ENCODE assay signal across 8 cellular contexts in genomic region chr4:113636877-113637276, GRCh38.
DNase-seq lines count a peak whose midpoint lies in the region; ATAC-seq and TF ChIP-seq lines count a peak whose summit lies in the region.

No MANE protein-coding gene starts in this region.

- H3K4ac ChIP-seq in mesendoderm (ENCODE audit: low read depth, low read length) = no peak overlapping the region

- no peak overlapping the region for H3K27ac ChIP-seq in mesendoderm (ENCODE audit: low read depth, low read length)

- no peaks in the 10 kb centered on the region for H3K9me3 ChIP-seq in Loucy (ENCODE audit: insufficient read depth, low read depth, low read length)

- H3K56ac ChIP-seq in mesendoderm (ENCODE audit: low read length) = no peak overlapping the region

- peaks cover 33% of the 10 kb centered on the region for H3K36me3 Mint-ChIP-seq in activated T-helper 2 cell treated with anti-CD3 and anti-CD28 coated beads, Interferon-gamma antibody, Interleukin-2, Interleukin-4, amounts not matched to agents 10 μg/mL and 5 μg/mL and 100 μg/mL, durations not matched to agents 14 hours and 24 hours and 36 hours (ENCODE audit: low read depth)

- no peak overlapping the region for H2BK5ac ChIP-seq in mesendoderm (ENCODE audit: low read length)

- H3F3A ChIP-seq in Loucy (ENCODE audit: low read depth) = peaks cover 2% of the 10 kb centered on the region; the same call in 1 of the 2 replicates

- no peak overlapping the region for H2AK5ac ChIP-seq in mesendoderm (ENCODE audit: low read length)

- H3K4me1 ChIP-seq in Loucy (ENCODE audit: insufficient read depth, low read length, poor library complexity, severe bottlenecking) (peaks cover 65% of the 10 kb centered on the region), mesendoderm (ENCODE audit: control insufficient read depth, low read depth, low read length) (peaks cover 3% of the 10 kb centered on the region)

- H3K9ac ChIP-seq in Loucy (ENCODE audit: low read depth, low read length, poor library complexity, severe bottlenecking) (peak overlapping the region; percentile 42), mesendoderm (ENCODE audit: low read length) (no peak overlapping the region)

- intact Hi-C loops in activated T-helper 2 cell treated with anti-CD3 and anti-CD28 coated beads, Interferon-gamma antibody, Interleukin-2, Interleukin-4, amounts not matched to agents 10 μg/mL and 5 μg/mL and 100 μg/mL, durations not matched to agents 14 hours and 24 hours and 36 hours (cut with micrococcal nuclease) = loop anchor here (1.0 kb wide), 4 partner anchors 10 to 125 kb away; no protein-coding TSS in a partner anchor

- H3K4me3 Mint-ChIP-seq in activated T-helper 2 cell treated with anti-CD3 and anti-CD28 coated beads, Interferon-gamma antibody, Interleukin-2, Interleukin-4, amounts not matched to agents 10 μg/mL and 5 μg/mL and 100 μg/mL, durations not matched to agents 14 hours and 24 hours and 36 hours (ENCODE audit: low read depth) = peak overlapping the region; percentile 45

- no peaks in the 10 kb centered on the region for H3K9me3 Mint-ChIP-seq in activated T-helper 2 cell treated with anti-CD3 and anti-CD28 coated beads, Interferon-gamma antibody, Interleukin-2, Interleukin-4, amounts not matched to agents 10 μg/mL and 5 μg/mL and 100 μg/mL, durations not matched to agents 14 hours and 24 hours and 36 hours

- H3K23ac ChIP-seq in mesendoderm (ENCODE audit: low read length) = no peak overlapping the region

- no peak for TF ChIP-seq CTCF in Loucy (conservative IDR thresholded peaks at IDR 0.05; ENCODE audit: low read length)
- no peak for TF ChIP-seq CTCF in GM20000 (IDR thresholded peaks at IDR 0.05; ENCODE audit: extremely low read depth, missing control alignments)

- no peak overlapping the region for H2BK120ac ChIP-seq in mesendoderm (ENCODE audit: low read depth, low read length)

- no peak overlapping the region for H3K18ac ChIP-seq in mesendoderm (ENCODE audit: low read length)

- peak overlapping the region; percentile 81 for H3K4me2 ChIP-seq in Loucy (ENCODE audit: low read depth, low read length, poor library complexity, severe bottlenecking)
- no peak overlapping the region for H3K4me2 ChIP-seq in mesendoderm (ENCODE audit: low read length)

- H3K36me3 ChIP-seq in Loucy (ENCODE audit: insufficient read depth, low read length) = no peaks in the 10 kb centered on the region
- H3K36me3 ChIP-seq in mesendoderm (ENCODE audit: control insufficient read depth, insufficient read depth, low read length) = no peaks in the 10 kb centered on the region

- H3K27me3 Mint-ChIP-seq in activated T-helper 2 cell treated with anti-CD3 and anti-CD28 coated beads, Interferon-gamma antibody, Interleukin-2, Interleukin-4, amounts not matched to agents 10 μg/mL and 5 μg/mL and 100 μg/mL, durations not matched to agents 14 hours and 24 hours and 36 hours (ENCODE audit: low read depth) = no peaks in the 10 kb centered on the region

- H3K79me2 ChIP-seq in Loucy (ENCODE audit: insufficient read depth, low read length) = peaks cover 23% of the 10 kb centered on the region; the same call in 1 of the 2 replicates
- H3K79me2 ChIP-seq in mesendoderm (ENCODE audit: control insufficient read depth, insufficient read depth, low read length) = no peaks in the 10 kb centered on the region

- H3K9me2 ChIP-seq in Loucy (replicated peaks; ENCODE audit: low read depth, low read length) = no peaks in the 10 kb centered on the region

- H2BK15ac ChIP-seq in mesendoderm (replicated peaks; ENCODE audit: low read depth) = no peak overlapping the region

- ATAC-seq in HG03565 (IDR thresholded peaks at IDR 0.05; ENCODE audit: unreplicated experiment) = no peak

- no peaks in the 10 kb centered on the region for H3K79me1 ChIP-seq in mesendoderm (ENCODE audit: low read length)

- H3K27me3 ChIP-seq in Loucy (ENCODE audit: insufficient read depth, low read length, poor library complexity, severe bottlenecking) (no peaks in the 10 kb centered on the region), mesendoderm (ENCODE audit: insufficient read depth, low read length, poor library complexity) (no peaks in the 10 kb centered on the region)

- H4K8ac ChIP-seq in mesendoderm (ENCODE audit: low read depth, low read length) = no peak overlapping the region

- H3K27ac Mint-ChIP-seq in activated T-helper 2 cell treated with anti-CD3 and anti-CD28 coated beads, Interferon-gamma antibody, Interleukin-2, Interleukin-4, amounts not matched to agents 10 μg/mL and 5 μg/mL and 100 μg/mL, durations not matched to agents 14 hours and 24 hours and 36 hours = peak overlapping the region; percentile 63

- peak; percentile 19 for DNase-seq in SIG-M5 treated with dmso at 0.1 percent for 504 hours (lab: John Stamatoyannopoulos, UW; ENCODE audit: unreplicated experiment)
- no peak for DNase-seq in SIG-M5 (lab: John Stamatoyannopoulos, UW)
- DNase-seq in activated T-helper 2 cell treated with anti-CD3 and anti-CD28 coated beads, Interferon-gamma antibody, Interleukin-2, Interleukin-4, amounts not matched to agents 10 μg/mL and 5 μg/mL and 100 μg/mL, durations not matched to agents 14 hours and 24 hours and 36 hours (ENCODE audit: low spot score) = peak; percentile 46
- peak; percentile 60 for DNase-seq in mesendoderm
- DNase-seq in GM20000 (ENCODE audit: low spot score) = no peak
- no peak for DNase-seq in NCI-H2081 treated with DMSO at 0.1 percent for 48 hours (lab: John Stamatoyannopoulos, UW)

- peaks cover 5% of the 10 kb centered on the region for H4K20me1 ChIP-seq in Loucy (ENCODE audit: insufficient read depth, low read length, poor library complexity, severe bottlenecking)

- H3K4me3 ChIP-seq in Loucy (ENCODE audit: low read length, poor library complexity, severe bottlenecking) (peak overlapping the region; percentile 65), mesendoderm (ENCODE audit: low read length) (no peak overlapping the region)

- no peak overlapping the region for H2AFZ ChIP-seq in Loucy (ENCODE audit: low read length)

- H4K5ac ChIP-seq in mesendoderm (ENCODE audit: low read length) = no peak overlapping the region

- peaks cover 46% of the 10 kb centered on the region for H3K4me1 Mint-ChIP-seq in activated T-helper 2 cell treated with anti-CD3 and anti-CD28 coated beads, Interferon-gamma antibody, Interleukin-2, Interleukin-4, amounts not matched to agents 10 μg/mL and 5 μg/mL and 100 μg/mL, durations not matched to agents 14 hours and 24 hours and 36 hours (ENCODE audit: low read depth)

Comparison
In these comparisons a context has a peak if more than half of its experiments do, and no peak if none do; other contexts are left out.
1. DNase-seq: peak in SIG-M5 treated with dmso at 0.1 percent for 504 hours (single experiment), activated T-helper 2 cell treated with anti-CD3 and anti-CD28 coated beads, Interferon-gamma antibody, Interleukin-2, Interleukin-4, amounts not matched to agents 10 μg/mL and 5 μg/mL and 100 μg/mL, durations not matched to agents 14 hours and 24 hours and 36 hours (single experiment) and mesendoderm (single experiment); none in SIG-M5 (single experiment), GM20000 (single experiment) and NCI-H2081 treated with DMSO at 0.1 percent for 48 hours (single experiment).